10 cellular contexts compared by ENCODE assay signal in genomic region chr13:40101708-40102359, GRCh38.
A peak's percentile ranks its signal among the peaks of the same experiment; 100 is the strongest.
DNase-seq lines count a peak whose midpoint lies in the region; ATAC-seq, FAIRE-seq and TF ChIP-seq lines count a peak whose summit lies in the region.
"Had no signal": no experiment of that assay in that cellular context is flagged by ENCODE, and none has a peak within 500 bp of the region (broad histone marks: within the 10 kb centered on the region; RNA-seq: fewer than 3 reads in every experiment).

No MANE protein-coding gene starts in this region.

- peaks cover 0 to 4% (median under 1%) of the 10 kb centered on the region in 6 donors for H3K9me3 Mint-ChIP-seq in immature natural killer cell

- no peaks in the 10 kb centered on the region for H3K4me1 Mint-ChIP-seq in immature natural killer cell

- H3K27me3 ChIP-seq in esophagus (ENCODE audit: control insufficient read depth in 1 of 2, insufficient read depth in 2 of 2, low read length in 2 of 2): no peaks in the 10 kb centered on the region
- no peaks in the 10 kb centered on the region for H3K27me3 ChIP-seq in HAP-1 (ENCODE audit: low read depth)

- H3K27me3 Mint-ChIP-seq in immature natural killer cell (ENCODE audit: low read depth in 3 of 3): peaks cover 0 to 7% (median 2%) of the 10 kb centered on the region in 3 donors

- H3K4me3 Mint-ChIP-seq in immature natural killer cell: no peak overlapping the region

- intact Hi-C loops in cardiac septum (cut with DNase I): no loop called here

- WGBS in esophagus, 2 donors: 50 to 68% methylated on average over 3 of the region's 3 CpGs

- no peaks in the 10 kb centered on the region for H3K36me3 Mint-ChIP-seq in immature natural killer cell

- H3K9me3 ChIP-seq in esophagus (ENCODE audit: control insufficient read depth in 2 of 2, insufficient read depth in 1 of 2, low read depth in 1 of 2, low read length in 1 of 2) (peaks cover 0 to 8% of the 10 kb centered on the region in 2 donors), HAP-1 (peaks cover 7% of the 10 kb centered on the region; the same call in 1 of the 2 replicates)

- DNase-seq in GM12892 (ENCODE audit: insufficient read length) (no peak), HAP-1 (ENCODE audit: low spot score in 2 of 2) (no peak), immature natural killer cell (no peak), retina (no peak), cardiac septum (ENCODE audit: low spot score) (no peak)
- DNase-seq: DMS 273 treated with DMSO at 0.1 percent for 48 hours had no signal

- in situ Hi-C loops in HAP-1 (cut with MboI; ENCODE audit: low sequenced_read_pairs): no loop called here

- peak; percentile 90 for ATAC-seq in GM21390 (IDR thresholded peaks at IDR 0.05; ENCODE audit: unreplicated experiment)
- peak; percentile 68 for ATAC-seq in HG03460 (IDR thresholded peaks at IDR 0.05; ENCODE audit: unreplicated experiment)
- ATAC-seq: K562 had no signal

- H3K27ac Mint-ChIP-seq in immature natural killer cell: no peak overlapping the region

- H3K4me1 ChIP-seq in esophagus (ENCODE audit: control insufficient read depth in 2 of 2, insufficient read depth in 2 of 2, low read length in 1 of 2) (peaks cover 0 to 11% of the 10 kb centered on the region in 2 donors), HAP-1 (peaks cover 2% of the 10 kb centered on the region; the same call in 1 of the 2 replicates)

- H3K4me3 ChIP-seq in esophagus (ENCODE audit: low read depth in 1 of 2, low read length in 2 of 2): no peak overlapping the region
- no peak overlapping the region for H3K4me3 ChIP-seq in HAP-1
- H3K4me3 ChIP-seq: K562 had no signal

- H3K36me3 ChIP-seq in esophagus (ENCODE audit: control insufficient read depth in 2 of 2, insufficient read depth in 2 of 2, low read length in 1 of 2) (no peaks in the 10 kb centered on the region), HAP-1 (replicated peaks) (no peaks in the 10 kb centered on the region)

- FAIRE-seq in GM12892 (lab: Jason Lieb, UNC): peak; percentile 93
- FAIRE-seq: K562 had no signal

- TF ChIP-seq POLR2A in GM12892 (IDR thresholded peaks at IDR 0.05; ENCODE audit: low read depth, low read length): no peak

- H3K27ac ChIP-seq in esophagus (ENCODE audit: low read depth in 2 of 2, low read length in 1 of 2): peak overlapping the region; percentile 47 to 88
